In genomic region chr11:3902441-3902840, GRCh38 we compare ENCODE assay signal across 15 cellular contexts. TPM values are rescaled to one million over a fixed set of nuclear protein-coding genes. Genes with fewer than 3 reads are reported as not detected.
DNase-seq lines count a peak whose midpoint lies in the region; ATAC-seq and TF ChIP-seq lines count a peak whose summit lies in the region.
"Had no signal": no experiment of that assay in that cellular context is flagged by ENCODE, and none has a peak within 500 bp of the region (broad histone marks: within the 10 kb centered on the region; RNA-seq: fewer than 3 reads in every experiment).

No MANE protein-coding gene starts in this region.

- H3K4me1 Mint-ChIP-seq in activated B cell treated with CpG ODN at 0.5 μM for 24 hours: peaks cover 71% of the 10 kb centered on the region
- peaks cover 24% of the 10 kb centered on the region for H3K4me1 Mint-ChIP-seq in mesothelial cell of epicardium
- H3K4me1 Mint-ChIP-seq in glutamatergic neuron (ENCODE audit: low read depth, unreplicated experiment): no peaks in the 10 kb centered on the region

- H3K27ac ChIP-seq in HEK293 (ENCODE audit: extremely low read depth, low read depth, low read length) (no peak overlapping the region), upper lobe of right lung (no peak overlapping the region)
- H3K27ac ChIP-seq: sigmoid colon had no signal

- H3K27ac Mint-ChIP-seq in activated B cell treated with CpG ODN at 0.5 μM for 24 hours (peak overlapping the region; percentile 72), mesothelial cell of epicardium (peak overlapping the region; percentile 50), glutamatergic neuron (ENCODE audit: unreplicated experiment) (no peak overlapping the region)

- POLR2A ChIA-PET in HEK293 (lab: Yijun Ruan, JAX) (interaction anchor here (1.3 kb wide), 1 partner anchor 47 kb away, joined by 3 read pairs; the partner anchor contains the start of gene STIM1), activated B cell treated with CpG ODN at 0.5 μM for 24 hours (lab: Charles Lee) (interaction anchor here (1.2 to 3.2 kb wide), 3 partner anchors 31 to 61 kb away, joined by 3 to 19 read pairs (median 3); partner anchors contain the start of gene STIM1)

- DNase-seq in BE2C (peak; percentile 26), activated B cell treated with CpG ODN at 0.5 μM for 24 hours (no peak), mesothelial cell of epicardium (ENCODE audit: low spot score in 2 of 2, unreplicated experiment in 2 of 2) (no peak), glutamatergic neuron (no peak), upper lobe of right lung (no peak), DMS153 treated with DMSO at 0.1 percent for 48 hours (lab: John Stamatoyannopoulos, UW; ENCODE audit: unreplicated experiment) (no peak)
- DNase-seq in stimulated activated CD4-positive, alpha-beta T cell treated with anti-CD3 and anti-CD28 coated beads, Interleukin-1b, Interleukin-23, amount 100 ng/mL, for 48 hours: no peak
- DNase-seq: activated CD4-positive, alpha-beta T cell treated with anti-CD3 and anti-CD28 coated beads, Interleukin-2, amount 50 U/mL, for 1 hour; central memory CD4-positive, alpha-beta T cell; effector memory CD4-positive, alpha-beta T cell; kidney; NCI-H2029 treated with DMSO at 0.1 percent for 48 hours; NCI-H510A treated with DMSO at 0.1 percent for 48 hours; sigmoid colon had no signal

- H3K4me3 Mint-ChIP-seq in activated B cell treated with CpG ODN at 0.5 μM for 24 hours: peak overlapping the region; percentile 39
- no peak overlapping the region for H3K4me3 Mint-ChIP-seq in mesothelial cell of epicardium
- no peak overlapping the region for H3K4me3 Mint-ChIP-seq in glutamatergic neuron (ENCODE audit: unreplicated experiment)

- no peaks in the 10 kb centered on the region for H3K27me3 ChIP-seq in BE2C
- H3K27me3 ChIP-seq in upper lobe of right lung: no peaks in the 10 kb centered on the region
- H3K27me3 ChIP-seq: sigmoid colon had no signal

- H3K27me3 Mint-ChIP-seq in activated B cell treated with CpG ODN at 0.5 μM for 24 hours (no peaks in the 10 kb centered on the region), mesothelial cell of epicardium (ENCODE audit: low read depth) (no peaks in the 10 kb centered on the region), glutamatergic neuron (ENCODE audit: unreplicated experiment) (no peaks in the 10 kb centered on the region)

- H3K9me3 ChIP-seq in BE2C (no peaks in the 10 kb centered on the region), HEK293 (ENCODE audit: control insufficient read depth, insufficient read depth, low read depth, low read length) (no peaks in the 10 kb centered on the region), upper lobe of right lung (no peaks in the 10 kb centered on the region)
- H3K9me3 ChIP-seq: sigmoid colon had no signal

- H3K4me1 ChIP-seq in BE2C (no peaks in the 10 kb centered on the region), HEK293 (ENCODE audit: control insufficient read depth, insufficient read depth, low read length) (no peaks in the 10 kb centered on the region), upper lobe of right lung (peaks cover 46% of the 10 kb centered on the region)

- H3K36me3 ChIP-seq in BE2C (no peaks in the 10 kb centered on the region), HEK293 (ENCODE audit: control insufficient read depth in 2 of 2, insufficient read depth in 1 of 2, low read length in 2 of 2) (no peaks in the 10 kb centered on the region), upper lobe of right lung (no peaks in the 10 kb centered on the region)
- H3K36me3 ChIP-seq: sigmoid colon had no signal

- H3K36me3 Mint-ChIP-seq in activated B cell treated with CpG ODN at 0.5 μM for 24 hours (ENCODE audit: low read depth) (no peaks in the 10 kb centered on the region), mesothelial cell of epicardium (no peaks in the 10 kb centered on the region), glutamatergic neuron (ENCODE audit: unreplicated experiment) (no peaks in the 10 kb centered on the region)

- no peaks in the 10 kb centered on the region for H3K9me3 Mint-ChIP-seq in activated B cell treated with CpG ODN at 0.5 μM for 24 hours
- H3K9me3 Mint-ChIP-seq in mesothelial cell of epicardium: no peaks in the 10 kb centered on the region
- no peaks in the 10 kb centered on the region for H3K9me3 Mint-ChIP-seq in glutamatergic neuron (ENCODE audit: unreplicated experiment)

- TF ChIP-seq CTCF in BE2C (IDR thresholded peaks at IDR 0.05; ENCODE audit: low read depth, low read length): no peak
- no peak for TF ChIP-seq CTCF in HEK293 (tag by site-specific recombination; IDR thresholded peaks at IDR 0.05)
- TF ChIP-seq CTCF in activated B cell treated with CpG ODN at 0.5 μM for 24 hours (IDR thresholded peaks at IDR 0.05): no peak
- TF ChIP-seq CTCF in mesothelial cell of epicardium (IDR thresholded peaks at IDR 0.05; ENCODE audit: unreplicated experiment): no peak
- TF ChIP-seq CTCF in glutamatergic neuron (IDR thresholded peaks at IDR 0.05; ENCODE audit: partially characterized antibody, unreplicated experiment): no peak
- TF ChIP-seq CTCF in upper lobe of right lung (IDR thresholded peaks at IDR 0.05): no peak

- CTCF ChIA-PET in HEK293 (lab: Yijun Ruan, JAX) (interaction anchor here (1.2 to 3.2 kb wide), 2 partner anchors 24 to 48 kb away, joined by 6 to 11 read pairs; partner anchors contain the start of gene STIM1), activated B cell treated with CpG ODN at 0.5 μM for 24 hours (lab: Charles Lee) (interaction anchor here (1.1 to 3.4 kb wide), 4 partner anchors 22 to 53 kb away, joined by 3 to 21 read pairs (median 8); partner anchors contain the start of gene STIM1)

- ATAC-seq in activated B cell treated with CpG ODN at 0.5 μM for 24 hours (ENCODE audit: low read depth) (no peak), upper lobe of right lung (no peak)

- H3K4me3 ChIP-seq in BE2C (ENCODE audit: low read depth, low read length) (no peak overlapping the region), HEK293 (ENCODE audit: low read depth, low read length) (no peak overlapping the region), upper lobe of right lung (no peak overlapping the region)
- H3K4me3 ChIP-seq: sigmoid colon had no signal

- intact Hi-C loops in activated B cell treated with CpG ODN at 0.5 μM for 24 hours (cut with micrococcal nuclease) (no loop called here), upper lobe of right lung (cut with DNase I) (no loop called here)

TF ChIP-seq in HEK293, 187 proteins besides CTCF, POLR2A, EP300 and RAD21:
- peak; percentile 96 for TF ChIP-seq ZNF600 (tag by site-specific recombination; IDR thresholded peaks at IDR 0.05)
- TF ChIP-seq ZIC2 (tag by site-specific recombination; IDR thresholded peaks at IDR 0.05): 0 out of 2 replicates have a peak, but pooled peaks have one; percentile 20
- peak; percentile 82; the same call in 1 of the 2 replicates for TF ChIP-seq TRIM28 (IDR thresholded peaks at IDR 0.05; ENCODE audit: borderline replicate concordance, low read length)
- no peak for TF ChIP-seq ZNF560 (tag by site-specific recombination; IDR thresholded peaks at IDR 0.05; ENCODE audit: borderline replicate concordance)
- no peak for TF ChIP-seq ZNF37A (tag by site-specific recombination; IDR thresholded peaks at IDR 0.05)
- no peak for TF ChIP-seq ZNF341 (tag by site-specific recombination; IDR thresholded peaks at IDR 0.05; ENCODE audit: low read depth)
- peak; percentile 73 for TF ChIP-seq ZBTB17 (tag by site-specific recombination; IDR thresholded peaks at IDR 0.05)
- TF ChIP-seq SP7 (tag by site-specific recombination; IDR thresholded peaks at IDR 0.05): peak; percentile 29; the same call in 1 of the 2 replicates
- 0 out of 2 replicates have a peak, but pooled peaks have one; percentile 29 for TF ChIP-seq GLIS1 (tag by site-specific recombination; IDR thresholded peaks at IDR 0.05)
- TF ChIP-seq ZSCAN23 (tag by site-specific recombination; IDR thresholded peaks at IDR 0.05): no peak
- TF ChIP-seq EGR2 (tag by site-specific recombination; IDR thresholded peaks at IDR 0.05; ENCODE audit: low read depth): no peak
- no peak for TF ChIP-seq ZNF157 (tag by site-specific recombination; IDR thresholded peaks at IDR 0.05)
- TF ChIP-seq ZSCAN30 (tag by site-specific recombination; IDR thresholded peaks at IDR 0.05): no peak
- TF ChIP-seq FEZF1 (tag by site-specific recombination; IDR thresholded peaks at IDR 0.05): peak; percentile 58; the same call in 1 of the 2 replicates
- peak; percentile 26; the same call in 1 of the 2 replicates for TF ChIP-seq OSR2 (tag by site-specific recombination; IDR thresholded peaks at IDR 0.05)
- no peak for TF ChIP-seq ZNF670 (tag by site-specific recombination; IDR thresholded peaks at IDR 0.05; ENCODE audit: low read depth)

RNA-seq across cellular contexts. Expression of gene STIM1, which starts 47.0 kb away (rescaled TPM):
- polyA plus RNA-seq in BE2C (2012; ENCODE audit: insufficient read depth, insufficient read length, low read depth): 29.2 TPM
- total RNA-seq in activated B cell treated with CpG ODN at 0.5 μM for 24 hours (37.3 and 38.4 TPM in 2 replicates), mesothelial cell of epicardium (41.2 to 43.9 TPM (median 43.7 TPM) in 3 replicates), glutamatergic neuron (ENCODE audit: unreplicated experiment) (9.6 TPM), upper lobe of right lung (60.7 TPM)
